9 cellular contexts compared by ENCODE assay signal in genomic region chr12:15728118-15728598, GRCh38.
DNase-seq lines count a peak whose midpoint lies in the region; ATAC-seq and TF ChIP-seq lines count a peak whose summit lies in the region.
"Had no signal": no experiment of that assay in that cellular context is flagged by ENCODE, and none has a peak within 500 bp of the region (broad histone marks: within the 10 kb centered on the region; RNA-seq: fewer than 3 reads in every experiment).

No MANE protein-coding gene starts in this region.

- H3K9me3 ChIP-seq in HEK293 (ENCODE audit: control insufficient read depth, insufficient read depth, low read depth, low read length) (no peaks in the 10 kb centered on the region), WERI-Rb-1 (ENCODE audit: severe bottlenecking) (no peaks in the 10 kb centered on the region)
- no peaks in the 10 kb centered on the region for H3K9me3 ChIP-seq in CD4-positive, alpha-beta T cell (ENCODE audit: control insufficient read depth, low read length)

- intact Hi-C loops in CD14-positive monocyte (cut with micrococcal nuclease): no loop called here
- intact Hi-C loops in CD4-positive, alpha-beta T cell (cut with DNase I, micrococcal nuclease): no loop called here

- CTCF ChIA-PET in HEK293 (lab: Yijun Ruan, JAX): no interaction called here
- CTCF ChIA-PET in CD4-positive, alpha-beta T cell (lab: Charles Lee): interaction anchor here (1.0 kb wide), 1 partner anchor 9 kb away, joined by 3 read pairs; no protein-coding TSS in a partner anchor

- POLR2A ChIA-PET in HEK293 (lab: Yijun Ruan, JAX): no interaction called here
- POLR2A ChIA-PET in CD4-positive, alpha-beta T cell (lab: Charles Lee): no interaction called here

- no peaks in the 10 kb centered on the region for H3K9me3 Mint-ChIP-seq in effector memory CD8-positive, alpha-beta T cell
- H3K9me3 Mint-ChIP-seq in CD14-positive monocyte: peaks cover 0 to 4% (median 2%) of the 10 kb centered on the region in 7 donors
- H3K9me3 Mint-ChIP-seq in CD4-positive, alpha-beta T cell: no peaks in the 10 kb centered on the region
- H3K9me3 Mint-ChIP-seq: activated naive CD8-positive, alpha-beta T cell treated with anti-CD3 and anti-CD28 coated beads for 36 hours had no signal

- H3K4me1 Mint-ChIP-seq in effector memory CD8-positive, alpha-beta T cell (ENCODE audit: low read depth in 2 of 2): no peaks in the 10 kb centered on the region
- peaks cover 15% of the 10 kb centered on the region for H3K4me1 Mint-ChIP-seq in CD14-positive monocyte
- H3K4me1 Mint-ChIP-seq in CD4-positive, alpha-beta T cell (ENCODE audit: low read depth): no peaks in the 10 kb centered on the region
- H3K4me1 Mint-ChIP-seq: activated naive CD8-positive, alpha-beta T cell treated with anti-CD3 and anti-CD28 coated beads for 36 hours had no signal

- H3K4me3 Mint-ChIP-seq in effector memory CD8-positive, alpha-beta T cell: no peak overlapping the region
- no peak overlapping the region for H3K4me3 Mint-ChIP-seq in CD14-positive monocyte
- H3K4me3 Mint-ChIP-seq in CD4-positive, alpha-beta T cell: no peak overlapping the region
- H3K4me3 Mint-ChIP-seq: activated naive CD8-positive, alpha-beta T cell treated with anti-CD3 and anti-CD28 coated beads for 36 hours had no signal

- TF ChIP-seq CTCF in HEK293 (tag by site-specific recombination; IDR thresholded peaks at IDR 0.05) (no peak), CD14-positive monocyte (IDR thresholded peaks at IDR 0.05) (no peak), WERI-Rb-1 (IDR thresholded peaks at IDR 0.05; ENCODE audit: low read depth, low read length) (no peak)
- TF ChIP-seq CTCF in CD4-positive, alpha-beta T cell (IDR thresholded peaks at IDR 0.05): no peak

- ATAC-seq in effector memory CD8-positive, alpha-beta T cell (replicated peaks): no peak
- ATAC-seq in CD4-positive, alpha-beta T cell (ENCODE audit: poor library complexity): no peak

- H3K27ac Mint-ChIP-seq in effector memory CD8-positive, alpha-beta T cell: no peak overlapping the region
- H3K27ac Mint-ChIP-seq in CD14-positive monocyte: no peak overlapping the region
- no peak overlapping the region for H3K27ac Mint-ChIP-seq in CD4-positive, alpha-beta T cell
- H3K27ac Mint-ChIP-seq: activated naive CD8-positive, alpha-beta T cell treated with anti-CD3 and anti-CD28 coated beads for 36 hours had no signal

- no peaks in the 10 kb centered on the region for H3K27me3 ChIP-seq in CD4-positive, alpha-beta T cell (ENCODE audit: control insufficient read depth, insufficient read depth, low read length)
- no peaks in the 10 kb centered on the region for H3K27me3 ChIP-seq in WERI-Rb-1 (ENCODE audit: insufficient read depth, low read depth, severe bottlenecking)

- DNase-seq in amniotic stem cell (lab: John Stamatoyannopoulos, UW): peak; percentile 51
- peak; percentile 81 for DNase-seq in foreskin melanocyte
- DNase-seq in stromal cell of bone marrow (ENCODE audit: low read depth): peak; percentile 84
- DNase-seq in effector memory CD8-positive, alpha-beta T cell: no peak
- no peak for DNase-seq in CD14-positive monocyte (ENCODE audit: low spot score)
- no peak for DNase-seq in CD4-positive, alpha-beta T cell
- DNase-seq in WERI-Rb-1: no peak
- DNase-seq: activated naive CD8-positive, alpha-beta T cell treated with anti-CD3 and anti-CD28 coated beads for 36 hours had no signal

- peaks cover 16% of the 10 kb centered on the region for H3K4me1 ChIP-seq in HEK293 (ENCODE audit: control insufficient read depth, insufficient read depth, low read length)

- H3K36me3 ChIP-seq in HEK293 (ENCODE audit: control insufficient read depth in 2 of 2, insufficient read depth in 1 of 2, low read length in 2 of 2): no peaks in the 10 kb centered on the region
- H3K36me3 ChIP-seq in WERI-Rb-1: no peaks in the 10 kb centered on the region

- no peaks in the 10 kb centered on the region for H3K36me3 Mint-ChIP-seq in effector memory CD8-positive, alpha-beta T cell (ENCODE audit: insufficient read depth)
- H3K36me3 Mint-ChIP-seq in CD14-positive monocyte: no peaks in the 10 kb centered on the region
- H3K36me3 Mint-ChIP-seq in CD4-positive, alpha-beta T cell (ENCODE audit: low read depth): no peaks in the 10 kb centered on the region
- H3K36me3 Mint-ChIP-seq: activated naive CD8-positive, alpha-beta T cell treated with anti-CD3 and anti-CD28 coated beads for 36 hours had no signal

- H3K27me3 Mint-ChIP-seq in effector memory CD8-positive, alpha-beta T cell: peaks cover 17 to 25% of the 10 kb centered on the region in 2 donors
- H3K27me3 Mint-ChIP-seq in CD14-positive monocyte (ENCODE audit: low read depth in 3 of 3): peaks cover 0 to 1% (median 0%) of the 10 kb centered on the region in 3 donors
- H3K27me3 Mint-ChIP-seq in CD4-positive, alpha-beta T cell: no peaks in the 10 kb centered on the region

- H3K4me3 ChIP-seq in HEK293 (ENCODE audit: low read depth, low read length) (no peak overlapping the region), WERI-Rb-1 (ENCODE audit: low read depth, low read length) (no peak overlapping the region)

- H3K27ac ChIP-seq in HEK293 (ENCODE audit: extremely low read depth, low read depth, low read length) (no peak overlapping the region), WERI-Rb-1 (no peak overlapping the region)
- no peak overlapping the region for H3K27ac ChIP-seq in CD4-positive, alpha-beta T cell (ENCODE audit: low read depth, low read length)

TF ChIP-seq in HEK293, 187 proteins besides CTCF, POLR2A, EP300 and RAD21 (continues in another document):
- TF ChIP-seq, protein P1, sequence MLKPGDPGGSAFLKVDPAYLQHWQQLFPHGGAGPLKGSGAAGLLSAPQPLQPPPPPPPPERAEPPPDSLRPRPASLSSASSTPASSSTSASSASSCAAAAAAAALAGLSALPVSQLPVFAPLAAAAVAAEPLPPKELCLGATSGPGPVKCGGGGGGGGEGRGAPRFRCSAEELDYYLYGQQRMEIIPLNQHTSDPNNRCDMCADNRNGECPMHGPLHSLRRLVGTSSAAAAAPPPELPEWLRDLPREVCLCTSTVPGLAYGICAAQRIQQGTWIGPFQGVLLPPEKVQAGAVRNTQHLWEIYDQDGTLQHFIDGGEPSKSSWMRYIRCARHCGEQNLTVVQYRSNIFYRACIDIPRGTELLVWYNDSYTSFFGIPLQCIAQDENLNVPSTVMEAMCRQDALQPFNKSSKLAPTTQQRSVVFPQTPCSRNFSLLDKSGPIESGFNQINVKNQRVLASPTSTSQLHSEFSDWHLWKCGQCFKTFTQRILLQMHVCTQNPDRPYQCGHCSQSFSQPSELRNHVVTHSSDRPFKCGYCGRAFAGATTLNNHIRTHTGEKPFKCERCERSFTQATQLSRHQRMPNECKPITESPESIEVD (tag by site-specific recombination; IDR thresholded peaks at IDR 0.05): peak; percentile 89
- TF ChIP-seq ZNF654 (tag by site-specific recombination; IDR thresholded peaks at IDR 0.05; ENCODE audit: low read depth) (0 out of 2 replicates have a peak, but pooled peaks have one; percentile 3), HOXC10 (CRISPR knock-in tag; IDR thresholded peaks at IDR 0.05) (no peak), ATF2 (tag by site-specific recombination; IDR thresholded peaks at IDR 0.05; ENCODE audit: low read depth) (0 out of 2 replicates have a peak, but pooled peaks have one; percentile 14), ZNF791 (tag by site-specific recombination; IDR thresholded peaks at IDR 0.05) (no peak), ZNF133 (tag by site-specific recombination; IDR thresholded peaks at IDR 0.05) (no peak), ZNF660 (tag by site-specific recombination; IDR thresholded peaks at IDR 0.05) (0 out of 2 replicates have a peak, but pooled peaks have one; percentile 33), ZNF629 (tag by site-specific recombination; IDR thresholded peaks at IDR 0.05) (peak; percentile 11; the same call in 1 of the 2 replicates), HOXD13 (CRISPR knock-in tag; IDR thresholded peaks at IDR 0.05; ENCODE audit: borderline replicate concordance) (no peak), OSR2 (tag by site-specific recombination; IDR thresholded peaks at IDR 0.05) (no peak; the same call in 1 of the 2 replicates), ZNF843 (tag by site-specific recombination; IDR thresholded peaks at IDR 0.05) (0 out of 2 replicates have a peak, but pooled peaks have one; percentile 19)
- TF ChIP-seq, protein P2, sequence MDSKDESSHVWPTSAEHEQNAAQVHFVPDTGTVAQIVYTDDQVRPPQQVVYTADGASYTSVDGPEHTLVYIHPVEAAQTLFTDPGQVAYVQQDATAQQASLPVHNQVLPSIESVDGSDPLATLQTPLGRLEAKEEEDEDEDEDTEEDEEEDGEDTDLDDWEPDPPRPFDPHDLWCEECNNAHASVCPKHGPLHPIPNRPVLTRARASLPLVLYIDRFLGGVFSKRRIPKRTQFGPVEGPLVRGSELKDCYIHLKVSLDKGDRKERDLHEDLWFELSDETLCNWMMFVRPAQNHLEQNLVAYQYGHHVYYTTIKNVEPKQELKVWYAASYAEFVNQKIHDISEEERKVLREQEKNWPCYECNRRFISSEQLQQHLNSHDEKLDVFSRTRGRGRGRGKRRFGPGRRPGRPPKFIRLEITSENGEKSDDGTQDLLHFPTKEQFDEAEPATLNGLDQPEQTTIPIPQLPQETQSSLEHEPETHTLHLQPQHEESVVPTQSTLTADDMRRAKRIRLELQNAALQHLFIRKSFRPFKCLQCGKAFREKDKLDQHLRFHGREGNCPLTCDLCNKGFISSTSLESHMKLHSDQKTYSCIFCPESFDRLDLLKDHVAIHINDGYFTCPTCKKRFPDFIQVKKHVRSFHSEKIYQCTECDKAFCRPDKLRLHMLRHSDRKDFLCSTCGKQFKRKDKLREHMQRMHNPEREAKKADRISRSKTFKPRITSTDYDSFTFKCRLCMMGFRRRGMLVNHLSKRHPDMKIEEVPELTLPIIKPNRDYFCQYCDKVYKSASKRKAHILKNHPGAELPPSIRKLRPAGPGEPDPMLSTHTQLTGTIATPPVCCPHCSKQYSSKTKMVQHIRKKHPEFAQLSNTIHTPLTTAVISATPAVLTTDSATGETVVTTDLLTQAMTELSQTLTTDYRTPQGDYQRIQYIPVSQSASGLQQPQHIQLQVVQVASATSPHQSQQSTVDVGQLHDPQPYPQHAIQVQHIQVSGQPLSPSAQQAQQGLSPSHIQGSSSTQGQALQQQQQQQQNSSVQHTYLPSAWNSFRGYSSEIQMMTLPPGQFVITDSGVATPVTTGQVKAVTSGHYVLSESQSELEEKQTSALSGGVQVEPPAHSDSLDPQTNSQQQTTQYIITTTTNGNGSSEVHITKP (tag by site-specific recombination; IDR thresholded peaks at IDR 0.05): peak; percentile 65

Comparison
In these comparisons a context has a peak if more than half of its experiments do, and no peak if none do; other contexts are left out.
1. DNase-seq: peak in amniotic stem cell (single experiment), foreskin melanocyte (single experiment) and stromal cell of bone marrow (single experiment); none in effector memory CD8-positive, alpha-beta T cell (0 of 3), CD14-positive monocyte (single experiment), CD4-positive, alpha-beta T cell (0 of 10) and WERI-Rb-1 (single experiment).